In genomic region chr12:67698711-67699603, GRCh38 we compare ENCODE assay signal across 8 cellular contexts. TPM values are rescaled to one million over a fixed set of nuclear protein-coding genes. Genes with fewer than 3 reads are reported as not detected.
DNase-seq lines count a peak whose midpoint lies in the region; ATAC-seq and TF ChIP-seq lines count a peak whose summit lies in the region.

No MANE protein-coding gene starts in this region.

- H3K4me3 ChIP-seq in right cardiac atrium (ENCODE audit: low read length) = peak overlapping the region; percentile 47
- H3K4me3 ChIP-seq in BE2C (ENCODE audit: low read depth, low read length) = no peak overlapping the region

- H3K4me1 ChIP-seq in right cardiac atrium (ENCODE audit: control insufficient read depth, insufficient read depth, low read length) (no peaks in the 10 kb centered on the region), BE2C (no peaks in the 10 kb centered on the region)

- no peaks in the 10 kb centered on the region for H3K36me3 ChIP-seq in BE2C

- WGBS in right cardiac atrium = 42% methylated on average over 7 of the region's 7 CpGs

- in situ Hi-C loops in GM13976 (cut with MboI; ENCODE audit: low sequenced_read_pairs, unreplicated experiment) = no loop called here

- no peak overlapping the region for H3K27ac ChIP-seq in right cardiac atrium (ENCODE audit: low read length)

- no peaks in the 10 kb centered on the region for H3K9me3 Mint-ChIP-seq in stimulated activated effector memory CD8-positive, alpha-beta T cell treated with anti-CD3 and anti-CD28 coated beads, Interleukin-12 subunit alpha, Interleukin-12 subunit beta, amount 100 ng/mL, for 72 hours

- TF ChIP-seq CTCF in GM13976 (IDR thresholded peaks at IDR 0.05; ENCODE audit: borderline replicate concordance, control extremely low read depth, extremely low read depth, insufficient read depth, missing control alignments) (no peak), BE2C (IDR thresholded peaks at IDR 0.05; ENCODE audit: low read depth, low read length) (no peak)

- no peaks in the 10 kb centered on the region for H3K9me3 ChIP-seq in right cardiac atrium (ENCODE audit: control insufficient read depth, low read length)
- H3K9me3 ChIP-seq in BE2C = no peaks in the 10 kb centered on the region

- no peaks in the 10 kb centered on the region for H3K36me3 Mint-ChIP-seq in stimulated activated effector memory CD8-positive, alpha-beta T cell treated with anti-CD3 and anti-CD28 coated beads, Interleukin-12 subunit alpha, Interleukin-12 subunit beta, amount 100 ng/mL, for 72 hours

- peak; percentile 58 for DNase-seq in GM13976 (ENCODE audit: low spot score)
- DNase-seq in NOMO-1 treated with DMSO at 0.1 percent for 48 hours (lab: John Stamatoyannopoulos, UW; ENCODE audit: unreplicated experiment) = peak; percentile 95
- peak; percentile 17 for DNase-seq in activated T-helper 1 cell treated with Interleukin-2 at 50 U/mL for 16 hours (ENCODE audit: low read depth)
- DNase-seq in right cardiac atrium = no peak
- DNase-seq in stimulated activated effector memory CD8-positive, alpha-beta T cell treated with anti-CD3 and anti-CD28 coated beads, Interleukin-12 subunit alpha, Interleukin-12 subunit beta, amount 100 ng/mL, for 72 hours (ENCODE audit: low spot score in 2 of 2) = peak; percentile 29 to 70
- DNase-seq in LoVo (ENCODE audit: low spot score) = no peak
- no peak for DNase-seq in BE2C

- H3K4me1 Mint-ChIP-seq in stimulated activated effector memory CD8-positive, alpha-beta T cell treated with anti-CD3 and anti-CD28 coated beads, Interleukin-12 subunit alpha, Interleukin-12 subunit beta, amount 100 ng/mL, for 72 hours = peaks cover 38% of the 10 kb centered on the region

- intact Hi-C loops in right cardiac atrium (cut with DNase I) = no loop called here

- peak overlapping the region; percentile 29 for H3K27ac Mint-ChIP-seq in stimulated activated effector memory CD8-positive, alpha-beta T cell treated with anti-CD3 and anti-CD28 coated beads, Interleukin-12 subunit alpha, Interleukin-12 subunit beta, amount 100 ng/mL, for 72 hours

- H3K4me3 Mint-ChIP-seq in stimulated activated effector memory CD8-positive, alpha-beta T cell treated with anti-CD3 and anti-CD28 coated beads, Interleukin-12 subunit alpha, Interleukin-12 subunit beta, amount 100 ng/mL, for 72 hours = peak overlapping the region; percentile 49

- ATAC-seq in HG02642 (IDR thresholded peaks at IDR 0.05; ENCODE audit: poor library complexity, unreplicated experiment) (peak; percentile 93), right cardiac atrium (peak; percentile 37 to 47)
- ATAC-seq in stimulated activated effector memory CD8-positive, alpha-beta T cell treated with anti-CD3 and anti-CD28 coated beads, Interleukin-12 subunit alpha, Interleukin-12 subunit beta, amount 100 ng/mL, for 72 hours = peak; percentile 96

- H3K27me3 ChIP-seq in right cardiac atrium (ENCODE audit: control insufficient read depth, insufficient read depth) (no peaks in the 10 kb centered on the region), BE2C (no peaks in the 10 kb centered on the region)

RNA-seq across cellular contexts. Expression of gene DYRK2, which starts 50.4 kb away (rescaled TPM):
- 10 to 100 TPM; 57.1 to 93.7 (median 75.7) TPM for total RNA-seq in right cardiac atrium
- polyA plus RNA-seq in right cardiac atrium = 15.1 TPM
- polyA plus RNA-seq in BE2C (2012; ENCODE audit: insufficient read depth, insufficient read length, low read depth) = 17.6 TPM

Comparison
In these comparisons a context has a peak if more than half of its experiments do, and no peak if none do; other contexts are left out.
1. DNase-seq: peak in GM13976 (single experiment), NOMO-1 treated with DMSO at 0.1 percent for 48 hours (single experiment), activated T-helper 1 cell treated with Interleukin-2 at 50 U/mL for 16 hours (single experiment) and stimulated activated effector memory CD8-positive, alpha-beta T cell treated with anti-CD3 and anti-CD28 coated beads, Interleukin-12 subunit alpha, Interleukin-12 subunit beta, amount 100 ng/mL, for 72 hours (2 of 2); none in right cardiac atrium (0 of 3), LoVo (single experiment) and BE2C (single experiment).
2. ATAC-seq: peak in every context shown above with its lines; median percentile 96 in stimulated activated effector memory CD8-positive, alpha-beta T cell treated with anti-CD3 and anti-CD28 coated beads, Interleukin-12 subunit alpha, Interleukin-12 subunit beta, amount 100 ng/mL, for 72 hours; 93 in HG02642; 42 in right cardiac atrium.